17 cellular contexts compared by ENCODE assay signal in the genomic region with DNA sequence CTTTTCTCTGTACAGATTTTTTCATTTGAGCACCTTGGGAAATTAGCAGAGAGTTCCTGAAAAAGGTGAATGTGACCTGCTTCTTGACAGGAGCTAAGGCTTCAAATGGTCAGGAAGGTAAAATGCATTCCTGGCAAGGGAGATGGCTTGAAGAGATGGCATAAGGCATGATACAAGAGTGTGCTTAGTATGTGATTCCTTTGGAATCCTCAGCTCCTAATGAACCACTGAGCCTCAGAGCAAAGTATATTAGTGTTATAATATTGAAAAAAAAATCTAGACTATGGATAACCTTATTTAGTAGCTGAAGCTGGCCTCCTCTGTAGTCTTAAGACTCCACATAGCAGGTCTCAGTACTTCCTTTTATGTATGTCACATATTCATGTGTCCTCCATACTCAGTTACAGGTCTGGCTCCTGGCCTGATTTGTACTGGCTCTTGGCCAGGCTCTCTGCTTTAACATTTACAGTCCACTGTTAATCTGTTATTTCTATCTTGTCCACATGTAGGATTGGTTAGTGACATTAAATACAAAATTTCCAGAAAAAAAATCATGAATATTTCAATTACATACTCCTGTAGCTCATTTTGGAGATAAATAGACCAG. TPM values are rescaled to one million over a fixed set of nuclear protein-coding genes. Genes with fewer than 3 reads are reported as not detected.
A peak's percentile ranks its signal among the peaks of the same experiment; 100 is the strongest.
DNase-seq lines count a peak whose midpoint lies in the region; ATAC-seq, FAIRE-seq and TF ChIP-seq lines count a peak whose summit lies in the region.
"Had no signal": no experiment of that assay in that cellular context is flagged by ENCODE, and none has a peak within 500 bp of the region (broad histone marks: within the 10 kb centered on the region; RNA-seq: fewer than 3 reads in every experiment).

No MANE protein-coding gene starts in this region.

- no peak overlapping the region for H2AFZ ChIP-seq in PC-3 (ENCODE audit: low read length)

- H3K4me2 ChIP-seq in PC-3 (ENCODE audit: low read length) = no peak overlapping the region
- H3K4me2 ChIP-seq: BLaER1 had no signal

- DNase-seq in PC-3 = no peak
- DNase-seq in fibroblast of peridontal ligament (ENCODE audit: extremely low read depth) = peak; percentile 13
- DNase-seq in psoas muscle = peak; percentile 33 to 56
- no peak for DNase-seq in NCI-H524 treated with DMSO at 0.1 percent for 48 hours (lab: John Stamatoyannopoulos, UW)
- DNase-seq in GM12891 (ENCODE audit: insufficient read length, low spot score) = no peak
- no peak for DNase-seq in GM10248 (ENCODE audit: extremely low spot score)
- DNase-seq: activated CD4-positive, CD25-positive, alpha-beta regulatory T cell treated with anti-CD3 and anti-CD28 coated beads, Interleukin-2, amount 50 U/mL, for 72 hours; activated effector memory CD4-positive, alpha-beta T cell treated with Interleukin-2 at 50 U/mL for 16 hours; HFFc6; lower lobe of right lung; NCI-H1048; NCI-H2171; T-helper 2 cell had no signal

- BruUV-seq in PC-3 (replicated peaks; lab: Mats Ljungman, UMichigan) = no TSS peak

- H4K20me1 ChIP-seq in PC-3 (ENCODE audit: low read length) = no peaks in the 10 kb centered on the region

- no peaks in the 10 kb centered on the region for H3K9me2 ChIP-seq in PC-3 (replicated peaks; ENCODE audit: low read length)

- H3K4me1 ChIP-seq in HEK293 (ENCODE audit: control insufficient read depth, insufficient read depth, low read length) = peaks cover 17% of the 10 kb centered on the region
- no peaks in the 10 kb centered on the region for H3K4me1 ChIP-seq in PC-3 (ENCODE audit: insufficient read depth, low read length)
- peaks cover 26% of the 10 kb centered on the region for H3K4me1 ChIP-seq in psoas muscle
- H3K4me1 ChIP-seq: BLaER1, lower lobe of right lung had no signal

- H3K4me3 ChIP-seq in HEK293 (ENCODE audit: low read depth, low read length) = no peak overlapping the region
- H3K4me3 ChIP-seq in PC-3 (ENCODE audit: low read length) = no peak overlapping the region
- H3K4me3 ChIP-seq in psoas muscle = no peak overlapping the region
- H3K4me3 ChIP-seq: BLaER1, K562, lower lobe of right lung had no signal

- ATAC-seq in PC-3 = peak; percentile 43; the same call in 1 of the 2 replicates
- peak; percentile 51 to 87 (median 69) for ATAC-seq in psoas muscle
- ATAC-seq: K562, lower lobe of right lung had no signal

- no peaks in the 10 kb centered on the region; a peak in 1 of 3 replicates for H3K36me3 ChIP-seq in HEK293 (ENCODE audit: control insufficient read depth in 2 of 2, insufficient read depth in 1 of 2, low read length in 2 of 2)
- H3K36me3 ChIP-seq in PC-3 (ENCODE audit: low read depth, low read length) = no peaks in the 10 kb centered on the region
- no peaks in the 10 kb centered on the region for H3K36me3 ChIP-seq in psoas muscle (ENCODE audit: insufficient read depth in 1 of 2, low read depth in 1 of 2)
- H3K36me3 ChIP-seq: BLaER1, lower lobe of right lung had no signal

- no peak for FAIRE-seq in GM12891 (lab: Jason Lieb, UNC)
- FAIRE-seq: frontal cortex, K562 had no signal

- H3K79me2 ChIP-seq in PC-3 (ENCODE audit: low read length) = peaks cover 43% of the 10 kb centered on the region

- POLR2A ChIA-PET in HEK293 (lab: Yijun Ruan, JAX) (interaction anchor here (1.9 kb wide), 1 partner anchor 18 kb away, joined by 6 read pairs; the partner anchor contains the start of genes KLHL28 and TOGARAM1), PC-3 (lab: Charles Lee; ENCODE audit: unreplicated experiment) (interaction anchor here (0.5 kb wide), 1 partner anchor 12 kb away, joined by 4 read pairs; no protein-coding TSS in a partner anchor), GM10248 (lab: Yijun Ruan, JAX) (no interaction called here)

- no peak for TF ChIP-seq POLR2A in GM12891 (IDR thresholded peaks at IDR 0.05; ENCODE audit: low read depth, low read length)

- CTCF ChIA-PET in HEK293 (lab: Yijun Ruan, JAX) = interaction anchor here (0.6 to 1.1 kb wide), 2 partner anchors 15 to 263 kb away, joined by 3 read pairs; no protein-coding TSS in a partner anchor
- CTCF ChIA-PET in PC-3 (lab: Charles Lee) = no interaction called here
- CTCF ChIA-PET in GM10248 (lab: Yijun Ruan, JAX) = interaction anchor here (0.7 to 1.6 kb wide), 5 partner anchors 9 to 25 kb away, joined by 3 to 8 read pairs (median 3); no protein-coding TSS in a partner anchor

- H3K9ac ChIP-seq in PC-3 (ENCODE audit: low read length) = no peak overlapping the region
- H3K9ac ChIP-seq: BLaER1 had no signal

- intact Hi-C loops in PC-3 (cut with micrococcal nuclease) = loop anchor here (2.0 kb wide), 1 partner anchor 13 kb away; no protein-coding TSS in a partner anchor
- intact Hi-C loops in psoas muscle (cut with DNase I) = no loop called here

- no peak for TF ChIP-seq CTCF in HEK293 (tag by site-specific recombination; IDR thresholded peaks at IDR 0.05)
- no peak for TF ChIP-seq CTCF in PC-3 (conservative IDR thresholded peaks at IDR 0.05; ENCODE audit: low read depth, low read length)
- TF ChIP-seq CTCF in psoas muscle (IDR thresholded peaks at IDR 0.05) = no peak
- TF ChIP-seq CTCF in GM10248 (IDR thresholded peaks at IDR 0.05; ENCODE audit: control extremely low read depth, extremely low read depth, low read depth, missing control alignments) = no peak

- H3K9me3 ChIP-seq in HEK293 (ENCODE audit: control insufficient read depth, insufficient read depth, low read depth, low read length) = no peaks in the 10 kb centered on the region
- no peaks in the 10 kb centered on the region for H3K9me3 ChIP-seq in PC-3 (ENCODE audit: low read length)
- H3K9me3 ChIP-seq in psoas muscle = no peaks in the 10 kb centered on the region
- H3K9me3 ChIP-seq: lower lobe of right lung had no signal

- H3K27ac ChIP-seq in HEK293 (ENCODE audit: extremely low read depth, low read depth, low read length) = no peak overlapping the region
- H3K27ac ChIP-seq in PC-3 (ENCODE audit: low read length) = no peak overlapping the region
- H3K27ac ChIP-seq in psoas muscle = peak overlapping the region; percentile 20
- H3K27ac ChIP-seq: BLaER1, lower lobe of right lung had no signal

- no peaks in the 10 kb centered on the region for H3K27me3 ChIP-seq in PC-3 (ENCODE audit: low read length)
- H3K27me3 ChIP-seq in psoas muscle (ENCODE audit: insufficient read depth in 3 of 3, low read length in 2 of 3) = no peaks in the 10 kb centered on the region
- H3K27me3 ChIP-seq: BLaER1 had no signal

- no peaks in the 10 kb centered on the region for H3F3A ChIP-seq in PC-3 (ENCODE audit: low read length, unreplicated experiment)

TF ChIP-seq in HEK293, 187 proteins besides CTCF, POLR2A, EP300 and RAD21 (continues in another document):
- TF ChIP-seq ZSCAN18 (tag by site-specific recombination; IDR thresholded peaks at IDR 0.05) = no peak

TF ChIP-seq in GM12891, 5 proteins besides CTCF, POLR2A, EP300 and RAD21:
- TF ChIP-seq TAF1 (IDR thresholded peaks at IDR 0.05; ENCODE audit: low read depth, low read length) = no peak
- no peak for TF ChIP-seq SPI1 (IDR thresholded peaks at IDR 0.05; ENCODE audit: low read depth, low read length)
- no peak for TF ChIP-seq POU2F2 (IDR thresholded peaks at IDR 0.05; ENCODE audit: low read depth, low read length)
- TF ChIP-seq POLR2AphosphoS5 (IDR thresholded peaks at IDR 0.05; ENCODE audit: low read depth, low read length) = no peak
- no peak for TF ChIP-seq PAX5 (IDR thresholded peaks at IDR 0.05; ENCODE audit: insufficient read depth, low read length, severe bottlenecking)

RNA-seq across cellular contexts. Expression of gene TOGARAM1, which starts 17.9 kb away (rescaled TPM):
- total RNA-seq in PC-3 (2014; rRNA removed) (5.8 and 6.3 TPM in 2 replicates), psoas muscle (10 to 100 TPM in 3 of 4 donors, 1 to 10 TPM in 1; 9.1 to 16.0 (median 11.5) TPM)
- polyA plus RNA-seq in psoas muscle = 1 to 10 TPM; 5.1 to 8.7 (median 5.9) TPM
- 3.5 TPM for polyA plus RNA-seq in GM12891 (2012; ENCODE audit: low read depth, missing spikeins)

RNA-seq across cellular contexts. Expression of gene KLHL28, which starts 18.1 kb away (rescaled TPM):
- 2.4 and 2.5 TPM in 2 replicates for total RNA-seq in PC-3 (2014; rRNA removed)
- total RNA-seq in psoas muscle = 10 to 100 TPM; 10.4 to 15.5 (median 13.0) TPM
- polyA plus RNA-seq in psoas muscle = 10 to 100 TPM in 1 of 3 donors, 1 to 10 TPM in 2; 3.3 to 12.2 (median 4.5) TPM
- polyA plus RNA-seq in GM12891 (2012; ENCODE audit: low read depth, missing spikeins) = 4.1 TPM

Comparison
In these comparisons a context has a peak if more than half of its experiments do, and no peak if none do; other contexts are left out.
1. DNase-seq: peak in fibroblast of peridontal ligament (single experiment) and psoas muscle (2 of 2); none in PC-3 (single experiment), NCI-H524 treated with DMSO at 0.1 percent for 48 hours (single experiment), GM12891 (single experiment) and GM10248 (single experiment).